Comparison of ENCODE assay signal across 17 cellular contexts in genomic region chr2:40741532-40741931, GRCh38.
"Had no signal": no experiment of that assay in that cellular context is flagged by ENCODE, and none has a peak within 500 bp of the region (broad histone marks: within the 10 kb centered on the region; RNA-seq: fewer than 3 reads in every experiment).

No MANE protein-coding gene starts in this region.

- H3K27ac ChIP-seq: epithelial cell of prostate, right lobe of liver, stomach had no signal

- H3K27me3 ChIP-seq: right lobe of liver, stomach had no signal

- H3K36me3 Mint-ChIP-seq: naive thymus-derived CD8-positive, alpha-beta T cell; stimulated activated effector memory CD8-positive, alpha-beta T cell treated with anti-CD3 and anti-CD28 coated beads, Interleukin-12 subunit alpha, Interleukin-12 subunit beta, amount 100 ng/mL, for 72 hours had no signal

- H3K36me3 ChIP-seq: right lobe of liver, stomach had no signal

- H3K27me3 Mint-ChIP-seq: naive thymus-derived CD8-positive, alpha-beta T cell had no signal

- H3K9me3 ChIP-seq: right lobe of liver, stomach had no signal

- H3K4me1 ChIP-seq: right lobe of liver, stomach had no signal

- H3K4me3 Mint-ChIP-seq: naive thymus-derived CD8-positive, alpha-beta T cell; stimulated activated effector memory CD8-positive, alpha-beta T cell treated with anti-CD3 and anti-CD28 coated beads, Interleukin-12 subunit alpha, Interleukin-12 subunit beta, amount 100 ng/mL, for 72 hours had no signal

- H3K27ac Mint-ChIP-seq: naive thymus-derived CD8-positive, alpha-beta T cell; stimulated activated effector memory CD8-positive, alpha-beta T cell treated with anti-CD3 and anti-CD28 coated beads, Interleukin-12 subunit alpha, Interleukin-12 subunit beta, amount 100 ng/mL, for 72 hours had no signal

- H3K4me3 ChIP-seq: right lobe of liver, stomach had no signal

- DNase-seq: activated CD4-positive, alpha-beta T cell treated with anti-CD3 and anti-CD28 coated beads, Interleukin-2, amount 50 U/mL, for 1 hour; activated CD8-positive, alpha-beta memory T cell treated with anti-CD3 and anti-CD28 coated beads for 24 hours; activated CD8-positive, alpha-beta memory T cell treated with anti-CD3 and anti-CD28 coated beads, Interleukin-2, amount 50 U/mL, for 48 hours; activated effector memory CD4-positive, alpha-beta T cell treated with Interleukin-2 at 50 U/mL for 16 hours; activated naive CD4-positive, alpha-beta T cell treated with anti-CD3 and anti-CD28 coated beads, Interleukin-2, amount 50 U/mL, for 16 hours; activated T-cell treated with anti-CD3 and anti-CD28 coated beads, Interleukin-2, amount 50 U/mL, for 48 hours; dermis blood vessel endothelial cell; left cardiac atrium; mesendoderm; naive thymus-derived CD8-positive, alpha-beta T cell; right lobe of liver; stimulated activated CD4-positive, alpha-beta T cell treated with anti-CD3 and anti-CD28 coated beads, Interleukin-4, amount 100 ng/mL, for 24 hours; stomach; T1000 had no signal

- H3K4me1 Mint-ChIP-seq: naive thymus-derived CD8-positive, alpha-beta T cell; stimulated activated effector memory CD8-positive, alpha-beta T cell treated with anti-CD3 and anti-CD28 coated beads, Interleukin-12 subunit alpha, Interleukin-12 subunit beta, amount 100 ng/mL, for 72 hours had no signal

- ATAC-seq: activated CD4-positive, CD25-positive, alpha-beta regulatory T cell treated with anti-CD3 and anti-CD28 coated beads, Interleukin-2, amount 50 U/mL, for 24 hours; left cardiac atrium; naive thymus-derived CD8-positive, alpha-beta T cell; right lobe of liver; stimulated activated effector memory CD8-positive, alpha-beta T cell treated with anti-CD3 and anti-CD28 coated beads, Interleukin-12 subunit alpha, Interleukin-12 subunit beta, amount 100 ng/mL, for 72 hours had no signal
